Comparison of ENCODE assay signal across 13 cellular contexts in genomic region chr16:20023190-20023589, GRCh38. TPM values are rescaled to one million over a fixed set of nuclear protein-coding genes. Genes with fewer than 3 reads are reported as not detected.
DNase-seq lines count a peak whose midpoint lies in the region; ATAC-seq and TF ChIP-seq lines count a peak whose summit lies in the region.
"Had no signal": no experiment of that assay in that cellular context is flagged by ENCODE, and none has a peak within 500 bp of the region (broad histone marks: within the 10 kb centered on the region; RNA-seq: fewer than 3 reads in every experiment).

No MANE protein-coding gene starts in this region.

- no peaks in the 10 kb centered on the region for H3K27me3 ChIP-seq in endodermal cell (ENCODE audit: control insufficient read depth, insufficient read depth, low read length, poor library complexity, severe bottlenecking)
- no peaks in the 10 kb centered on the region for H3K27me3 ChIP-seq in colonic mucosa
- H3K27me3 ChIP-seq: SJSA1 had no signal

- H3K4me1 ChIP-seq in endodermal cell (ENCODE audit: control insufficient read depth, insufficient read depth, low read length) (no peaks in the 10 kb centered on the region), colonic mucosa (no peaks in the 10 kb centered on the region)
- H3K4me1 ChIP-seq: SJSA1 had no signal

- H3K9me3 ChIP-seq in endodermal cell (ENCODE audit: control insufficient read depth, low read length) (no peaks in the 10 kb centered on the region), colonic mucosa (no peaks in the 10 kb centered on the region)
- H3K9me3 ChIP-seq: mucosa of descending colon, SJSA1, thoracic aorta had no signal

- H3K9me3 Mint-ChIP-seq in endodermal cell (no peaks in the 10 kb centered on the region), nephron progenitor cell (no peaks in the 10 kb centered on the region)
- no peaks in the 10 kb centered on the region for H3K9me3 Mint-ChIP-seq in activated naive CD4-positive, alpha-beta T cell treated with anti-CD3 and anti-CD28 coated beads, Interleukin-2, amount 10 ng/mL, durations not matched to agents 7 days and 5 days

- ATAC-seq in HG02884 (IDR thresholded peaks at IDR 0.05; ENCODE audit: unreplicated experiment): no peak
- ATAC-seq: activated CD4-positive, alpha-beta T cell treated with anti-CD3 and anti-CD28 coated beads for 36 hours; mucosa of descending colon had no signal

- H3K4me3 Mint-ChIP-seq in endodermal cell (no peak overlapping the region), nephron progenitor cell (no peak overlapping the region)
- no peak overlapping the region for H3K4me3 Mint-ChIP-seq in activated naive CD4-positive, alpha-beta T cell treated with anti-CD3 and anti-CD28 coated beads, Interleukin-2, amount 10 ng/mL, durations not matched to agents 7 days and 5 days
- H3K4me3 Mint-ChIP-seq: activated CD4-positive, alpha-beta T cell treated with anti-CD3 and anti-CD28 coated beads for 36 hours had no signal

- no peak overlapping the region for H3K27ac Mint-ChIP-seq in endodermal cell
- H3K27ac Mint-ChIP-seq in nephron progenitor cell: no peak overlapping the region
- H3K27ac Mint-ChIP-seq in activated naive CD4-positive, alpha-beta T cell treated with anti-CD3 and anti-CD28 coated beads, Interleukin-2, amount 10 ng/mL, durations not matched to agents 7 days and 5 days: no peak overlapping the region
- H3K27ac Mint-ChIP-seq: activated CD4-positive, alpha-beta T cell treated with anti-CD3 and anti-CD28 coated beads for 36 hours had no signal

- no peak overlapping the region for H3K9ac ChIP-seq in endodermal cell (ENCODE audit: extremely low read depth, low read length, poor library complexity, severe bottlenecking)
- H3K9ac ChIP-seq in colonic mucosa (ENCODE audit: low read depth in 2 of 2, low read length in 2 of 2): no peak overlapping the region

- H3K27ac ChIP-seq in endodermal cell (ENCODE audit: low read depth, low read length): no peak overlapping the region
- H3K27ac ChIP-seq in colonic mucosa: no peak overlapping the region
- H3K27ac ChIP-seq: SJSA1, thoracic aorta had no signal

- H3K4me3 ChIP-seq in endodermal cell (ENCODE audit: low read length) (no peak overlapping the region), colonic mucosa (no peak overlapping the region)
- H3K4me3 ChIP-seq: mucosa of descending colon, SJSA1, thoracic aorta had no signal

- H3K36me3 ChIP-seq in endodermal cell (ENCODE audit: control insufficient read depth, insufficient read depth, low read length): no peaks in the 10 kb centered on the region
- no peaks in the 10 kb centered on the region for H3K36me3 ChIP-seq in colonic mucosa
- H3K36me3 ChIP-seq: SJSA1, thoracic aorta had no signal

- TF ChIP-seq CTCF in endodermal cell (conservative IDR thresholded peaks at IDR 0.05): no peak
- no peak for TF ChIP-seq CTCF in nephron progenitor cell (IDR thresholded peaks at IDR 0.05)
- no peak for TF ChIP-seq CTCF in colonic mucosa (IDR thresholded peaks at IDR 0.05)

- no peaks in the 10 kb centered on the region for H3K36me3 Mint-ChIP-seq in endodermal cell (ENCODE audit: low read depth)
- H3K36me3 Mint-ChIP-seq in nephron progenitor cell (ENCODE audit: low read depth): no peaks in the 10 kb centered on the region
- no peaks in the 10 kb centered on the region for H3K36me3 Mint-ChIP-seq in activated naive CD4-positive, alpha-beta T cell treated with anti-CD3 and anti-CD28 coated beads, Interleukin-2, amount 10 ng/mL, durations not matched to agents 7 days and 5 days

- no peak for TF ChIP-seq EP300 in Ishikawa (IDR thresholded peaks at IDR 0.05; ENCODE audit: borderline replicate concordance)

- H3K27me3 Mint-ChIP-seq in endodermal cell (ENCODE audit: insufficient read depth): peaks cover 7% of the 10 kb centered on the region
- peaks cover 16% of the 10 kb centered on the region for H3K27me3 Mint-ChIP-seq in nephron progenitor cell (ENCODE audit: low read depth, poor library complexity)
- no peaks in the 10 kb centered on the region for H3K27me3 Mint-ChIP-seq in activated naive CD4-positive, alpha-beta T cell treated with anti-CD3 and anti-CD28 coated beads, Interleukin-2, amount 10 ng/mL, durations not matched to agents 7 days and 5 days

- CTCF ChIA-PET in activated naive CD4-positive, alpha-beta T cell treated with anti-CD3 and anti-CD28 coated beads, Interleukin-2, amount 10 ng/mL, durations not matched to agents 7 days and 5 days (lab: Charles Lee): no interaction called here

- no peak for TF ChIP-seq RAD21 in Ishikawa (IDR thresholded peaks at IDR 0.05; ENCODE audit: low read depth)

- peak; percentile 59 for DNase-seq in endodermal cell
- DNase-seq in nephron progenitor cell: peak; percentile 46
- DNase-seq in activated naive CD4-positive, alpha-beta T cell treated with anti-CD3 and anti-CD28 coated beads, Interleukin-2, amount 10 ng/mL, durations not matched to agents 7 days and 5 days: no peak
- no peak for DNase-seq in colonic mucosa
- DNase-seq: activated CD4-positive, alpha-beta T cell treated with anti-CD3 and anti-CD28 coated beads for 36 hours; activated effector memory CD4-positive, alpha-beta T cell treated with anti-CD3 and anti-CD28 coated beads, Interleukin-2, amount 50 U/mL, for 16 hours; NCI-H345 had no signal

- WGBS in endodermal cell (ENCODE audit: insufficient coverage in 1 of 2, insufficient read length in 1 of 2), 2 experiments: no CpG with 5 or more reads among the region's 1 CpG

- intact Hi-C loops in colonic mucosa (cut with DNase I): no loop called here

- no peaks in the 10 kb centered on the region for H3K4me1 Mint-ChIP-seq in endodermal cell
- H3K4me1 Mint-ChIP-seq in nephron progenitor cell: no peaks in the 10 kb centered on the region
- no peaks in the 10 kb centered on the region for H3K4me1 Mint-ChIP-seq in activated naive CD4-positive, alpha-beta T cell treated with anti-CD3 and anti-CD28 coated beads, Interleukin-2, amount 10 ng/mL, durations not matched to agents 7 days and 5 days
- H3K4me1 Mint-ChIP-seq: activated CD4-positive, alpha-beta T cell treated with anti-CD3 and anti-CD28 coated beads for 36 hours had no signal

TF ChIP-seq in Ishikawa, 13 proteins besides CTCF, POLR2A, EP300 and RAD21:
- TF ChIP-seq REST (IDR thresholded peaks at IDR 0.05; ENCODE audit: low read depth) (peak; percentile 88), TCF12 (IDR thresholded peaks at IDR 0.05; ENCODE audit: low read depth) (no peak)

TF ChIP-seq in PFSK-1, 5 proteins besides CTCF, POLR2A, EP300 and RAD21:
- TF ChIP-seq FOXP2 (optimal IDR thresholded peaks at IDR 0.05; ENCODE audit: borderline replicate concordance, extremely low read depth, extremely low read length, insufficient read depth): no peak
- no peak for TF ChIP-seq SIN3A (IDR thresholded peaks at IDR 0.05; ENCODE audit: borderline replicate concordance, insufficient read depth, low read length)
- no peak for TF ChIP-seq TAF1 (IDR thresholded peaks at IDR 0.05; ENCODE audit: borderline replicate concordance, insufficient read depth, low read length)
- no peak for TF ChIP-seq POLR2AphosphoS5 (IDR thresholded peaks at IDR 0.05; ENCODE audit: low read depth, low read length)
- peak; percentile 66 to 87 for TF ChIP-seq REST (IDR thresholded peaks at IDR 0.05; ENCODE audit: insufficient read depth in 1 of 2, low read depth in 2 of 2, low read length in 2 of 2)

RNA-seq across cellular contexts. Expression of gene GPR139, which starts 50.5 kb away (rescaled TPM):
- polyA plus RNA-seq in PFSK-1 (2012; ENCODE audit: insufficient read length, low read depth): not detected
- total RNA-seq in endodermal cell (not detected), colonic mucosa (not detected)
- 0.50 TPM for polyA plus RNA-seq in endodermal cell (2013, experiment 1 of 2)
- polyA plus RNA-seq in endodermal cell (2013, experiment 2 of 2): 0.46 TPM
- total RNA-seq: activated CD4-positive, alpha-beta T cell treated with anti-CD3 and anti-CD28 coated beads for 36 hours; mucosa of descending colon; SJSA1; thoracic aorta had no signal

Comparison
In these comparisons a context has a peak if more than half of its experiments do, and no peak if none do; other contexts are left out.
1. DNase-seq: peak in endodermal cell (single experiment) and nephron progenitor cell (single experiment); none in activated naive CD4-positive, alpha-beta T cell treated with anti-CD3 and anti-CD28 coated beads, Interleukin-2, amount 10 ng/mL, durations not matched to agents 7 days and 5 days (single experiment) and colonic mucosa (single experiment).